1 cellular context compared by ENCODE assay signal in the genomic region with DNA sequence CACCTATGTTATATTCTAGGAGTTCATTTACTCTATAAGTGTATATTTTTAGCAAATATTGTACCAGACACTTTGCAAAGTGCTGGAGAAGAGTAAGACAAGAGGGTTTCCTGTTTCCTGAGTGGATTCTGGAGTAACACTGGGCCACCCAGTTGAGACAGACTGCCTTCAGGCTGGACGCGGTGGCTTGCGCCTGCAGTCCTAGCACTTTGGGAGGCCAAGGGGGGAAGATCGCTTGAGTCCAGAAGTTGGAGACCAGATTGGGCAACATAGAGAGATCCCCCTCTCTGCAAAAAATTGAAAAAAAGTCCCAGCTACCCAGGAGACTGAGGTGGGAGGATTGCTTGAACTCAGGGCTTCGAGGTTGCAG.
TF ChIP-seq lines count a peak whose summit lies in the region.

No MANE protein-coding gene starts in this region.

TF ChIP-seq in K562, 482 proteins besides CTCF, POLR2A, EP300 and RAD21:
- no peak for TF ChIP-seq ZNF586 (CRISPR knock-in tag; conservative IDR thresholded peaks at IDR 0.05)
- TF ChIP-seq ZBTB33 (CRISPR knock-in tag; IDR thresholded peaks at IDR 0.05) = peak; percentile 83
- TF ChIP-seq ZNF512 (tag; IDR thresholded peaks at IDR 0.05) = no peak; the same call in 1 of the 2 replicates
- no peak for TF ChIP-seq SREBF1 (IDR thresholded peaks at IDR 0.05; ENCODE audit: borderline replicate concordance, low read depth, low read length)
